In genomic region chr11:66267039-66267378, GRCh38 we compare ENCODE assay signal across 8 cellular contexts. TPM values are rescaled to one million over a fixed set of nuclear protein-coding genes. Genes with fewer than 3 reads are reported as not detected.
A peak's percentile ranks its signal among the peaks of the same experiment; 100 is the strongest.
DNase-seq lines count a peak whose midpoint lies in the region; ATAC-seq and TF ChIP-seq lines count a peak whose summit lies in the region.

No MANE protein-coding gene starts in this region.

- H3K27ac Mint-ChIP-seq in naive thymus-derived CD4-positive, alpha-beta T cell = peak overlapping the region; percentile 32 to 98 (median 81)

- CTCF ChIA-PET in AG04449 (lab: Yijun Ruan, JAX) = interaction anchor here (0.7 to 10.3 kb wide), 10 partner anchors 16 to 378 kb away, joined by 3 to 144 read pairs (median 4); partner anchors contain the start of genes CD248, FIBP, RIN1 and YIF1A
- CTCF ChIA-PET in naive thymus-derived CD4-positive, alpha-beta T cell (lab: Charles Lee) = interaction anchor here (0.6 to 1.5 kb wide), 4 partner anchors 8 to 49 kb away, joined by 3 to 6 read pairs (median 4); no protein-coding TSS in a partner anchor

- H3K36me3 ChIP-seq in OCI-LY1 (ENCODE audit: insufficient read depth, low read length) = peaks cover 37% of the 10 kb centered on the region
- peaks cover 28% of the 10 kb centered on the region for H3K36me3 ChIP-seq in effector memory CD4-positive, alpha-beta T cell (ENCODE audit: control insufficient read depth, insufficient read depth, low read length)
- H3K36me3 ChIP-seq in naive thymus-derived CD4-positive, alpha-beta T cell (ENCODE audit: control insufficient read depth in 2 of 3, insufficient read depth in 3 of 3, low read length in 3 of 3) = peaks cover 1 to 50% (median 3%) of the 10 kb centered on the region in 3 experiments

- ATAC-seq in naive thymus-derived CD4-positive, alpha-beta T cell = no peak
- no peak for ATAC-seq in HG02981 (IDR thresholded peaks at IDR 0.05; ENCODE audit: unreplicated experiment)
- ATAC-seq in HG03354 (IDR thresholded peaks at IDR 0.05; ENCODE audit: poor library complexity, severe bottlenecking, unreplicated experiment) = no peak
- no peak for ATAC-seq in HG03378 (IDR thresholded peaks at IDR 0.05; ENCODE audit: unreplicated experiment)
- ATAC-seq in GM18520 (IDR thresholded peaks at IDR 0.05; ENCODE audit: unreplicated experiment) = no peak

- peaks cover 0 to 17% (median 3%) of the 10 kb centered on the region in 5 donors for H3K36me3 Mint-ChIP-seq in naive thymus-derived CD4-positive, alpha-beta T cell

- no peaks in the 10 kb centered on the region for H3F3A ChIP-seq in OCI-LY1 (ENCODE audit: insufficient read depth, low read length)

- peaks cover 20 to 38% (median 32%) of the 10 kb centered on the region in 7 donors for H3K4me1 Mint-ChIP-seq in naive thymus-derived CD4-positive, alpha-beta T cell

- H3K4me1 ChIP-seq in OCI-LY1 (ENCODE audit: insufficient read depth, low read length, severe bottlenecking) = peaks cover 19% of the 10 kb centered on the region
- peaks cover 20% of the 10 kb centered on the region for H3K4me1 ChIP-seq in effector memory CD4-positive, alpha-beta T cell (ENCODE audit: control insufficient read depth, insufficient read depth, low read length, poor library complexity, severe bottlenecking)
- peaks cover 16 to 24% of the 10 kb centered on the region in 2 donors for H3K4me1 ChIP-seq in naive thymus-derived CD4-positive, alpha-beta T cell (ENCODE audit: control insufficient read depth in 2 of 2, insufficient read depth in 2 of 2, low read length in 2 of 2)

- peak overlapping the region; percentile 28; the same call in 1 of the 2 replicates for H3K9ac ChIP-seq in OCI-LY1 (ENCODE audit: low read length)

- H3K4me2 ChIP-seq in OCI-LY1 (ENCODE audit: low read length) = peak overlapping the region; percentile 74

- H3K4me3 ChIP-seq in AG04449 (ENCODE audit: low read depth, low read length) = peak overlapping the region; percentile 66
- peak overlapping the region; percentile 94 for H3K4me3 ChIP-seq in OCI-LY1 (ENCODE audit: low read depth, low read length, poor library complexity, severe bottlenecking)
- H3K4me3 ChIP-seq in effector memory CD4-positive, alpha-beta T cell (ENCODE audit: insufficient read depth, low read depth, low read length, poor library complexity, severe bottlenecking) = peak overlapping the region; percentile 75
- peak overlapping the region; percentile 91 for H3K4me3 ChIP-seq in naive thymus-derived CD4-positive, alpha-beta T cell (ENCODE audit: low read length)

- POLR2A ChIA-PET in AG04449 (lab: Yijun Ruan, JAX) = interaction anchor here (1.5 to 2.1 kb wide), 2 partner anchors 22 to 45 kb away, joined by 5 to 15 read pairs; partner anchors contain the start of gene YIF1A
- POLR2A ChIA-PET in naive thymus-derived CD4-positive, alpha-beta T cell (lab: Charles Lee) = interaction anchor here (0.8 to 6.3 kb wide), 8 partner anchors 13 to 1488 kb away, joined by 3 to 56 read pairs (median 4); partner anchors contain the start of genes CNIH2, PCNX3, SF1 and YIF1A

- H2AFZ ChIP-seq in OCI-LY1 (ENCODE audit: low read length) = no peak overlapping the region

- H3K9me2 ChIP-seq in OCI-LY1 (ENCODE audit: low read depth, low read length) = no peaks in the 10 kb centered on the region

- peaks cover 0 to 3% (median 0%) of the 10 kb centered on the region in 5 donors for H3K27me3 Mint-ChIP-seq in naive thymus-derived CD4-positive, alpha-beta T cell

- H3K79me2 ChIP-seq in OCI-LY1 (ENCODE audit: insufficient read depth, low read length) = peaks cover 13% of the 10 kb centered on the region

- peak overlapping the region; percentile 26 for H3K27ac ChIP-seq in OCI-LY1 (ENCODE audit: low read depth, low read length, poor library complexity, severe bottlenecking)
- H3K27ac ChIP-seq in effector memory CD4-positive, alpha-beta T cell (ENCODE audit: insufficient read depth, low read length, poor library complexity, severe bottlenecking) = peak overlapping the region; percentile 92
- H3K27ac ChIP-seq in naive thymus-derived CD4-positive, alpha-beta T cell (ENCODE audit: low read depth, low read length) = peak overlapping the region; percentile 90

- intact Hi-C loops in naive thymus-derived CD4-positive, alpha-beta T cell (cut with micrococcal nuclease) = loop anchor here (2.0 to 10.0 kb wide), 6 partner anchors 44 to 1345 kb away; partner anchors contain the start of genes B4GAT1 (in 1 of the 2), BRMS1 (in 1 of the 2), POLA2 (in 1 of the 2) and PPP2R5B (in 1 of the 2)

- no peaks in the 10 kb centered on the region for H3K9me3 ChIP-seq in OCI-LY1 (ENCODE audit: low read length)
- no peaks in the 10 kb centered on the region for H3K9me3 ChIP-seq in effector memory CD4-positive, alpha-beta T cell (ENCODE audit: control insufficient read depth, low read length)
- H3K9me3 ChIP-seq in naive thymus-derived CD4-positive, alpha-beta T cell (ENCODE audit: control insufficient read depth in 2 of 3, low read length in 3 of 3) = no peaks in the 10 kb centered on the region

- H3K27me3 ChIP-seq in OCI-LY1 (ENCODE audit: insufficient read depth, low read length) = no peaks in the 10 kb centered on the region
- H3K27me3 ChIP-seq in effector memory CD4-positive, alpha-beta T cell (replicated peaks; ENCODE audit: control insufficient read depth, insufficient read depth, low read length, poor library complexity, severe bottlenecking) = no peaks in the 10 kb centered on the region
- H3K27me3 ChIP-seq in naive thymus-derived CD4-positive, alpha-beta T cell (ENCODE audit: control insufficient read depth in 2 of 2, insufficient read depth in 2 of 2, low read length in 2 of 2) = no peaks in the 10 kb centered on the region

- DNase-seq in AG04449 (ENCODE audit: low read depth, low spot score) = no peak
- no peak for DNase-seq in effector memory CD4-positive, alpha-beta T cell
- peak in 1 of 9 donors; percentile 39 for DNase-seq in naive thymus-derived CD4-positive, alpha-beta T cell

- TF ChIP-seq CTCF in AG04449 (IDR thresholded peaks at IDR 0.05; ENCODE audit: insufficient read depth, low read length, missing control alignments) (peak; percentile 3), OCI-LY1 (IDR thresholded peaks at IDR 0.05; ENCODE audit: low read length) (no peak)

- H4K20me1 ChIP-seq in OCI-LY1 (ENCODE audit: insufficient read depth, low read length) = no peaks in the 10 kb centered on the region

- H3K9me3 Mint-ChIP-seq in naive thymus-derived CD4-positive, alpha-beta T cell = peaks cover 0 to 5% (median 0%) of the 10 kb centered on the region in 11 donors

- H3K4me3 Mint-ChIP-seq in naive thymus-derived CD4-positive, alpha-beta T cell = peak overlapping the region; percentile 71 to 100 (median 94)

RNA-seq across cellular contexts. Expression of gene RAB1B, which starts 1.4 kb away (rescaled TPM):
- 100 to 1,000 TPM in 1 of 5 experiments, 10 to 100 TPM in 4; 60.6 to 151 (median 70.7) TPM for total RNA-seq in naive thymus-derived CD4-positive, alpha-beta T cell
- 10 to 100 TPM; 11.3 to 13.5 TPM for polyA plus RNA-seq in naive thymus-derived CD4-positive, alpha-beta T cell

RNA-seq across cellular contexts. Expression of gene KLC2, which starts 9.5 kb away (rescaled TPM):
- total RNA-seq in naive thymus-derived CD4-positive, alpha-beta T cell = 10 to 100 TPM; 26.7 to 53.6 (median 41.5) TPM
- polyA plus RNA-seq in naive thymus-derived CD4-positive, alpha-beta T cell = 1 to 10 TPM; 5.5 to 7.6 TPM

RNA-seq across cellular contexts. Expression of gene CNIH2, which starts 11.0 kb away (rescaled TPM):
- 10 to 100 TPM in 1 of 5 experiments, 1 to 10 TPM in 4; 1.3 to 12.3 (median 2.9) TPM for total RNA-seq in naive thymus-derived CD4-positive, alpha-beta T cell
- not detected for polyA plus RNA-seq in naive thymus-derived CD4-positive, alpha-beta T cell

RNA-seq across cellular contexts. Expression of gene YIF1A, which starts 21.9 kb away (rescaled TPM):
- 10 to 100 TPM; 25.0 to 66.2 (median 33.3) TPM for total RNA-seq in naive thymus-derived CD4-positive, alpha-beta T cell
- 10 to 100 TPM; 49.3 to 49.5 TPM for polyA plus RNA-seq in naive thymus-derived CD4-positive, alpha-beta T cell

RNA-seq across cellular contexts. Expression of gene TMEM151A, which starts 24.7 kb away (rescaled TPM):
- total RNA-seq in naive thymus-derived CD4-positive, alpha-beta T cell = under 1 TPM in 2 of 5 experiments, not detected in 3; 0.11 to 0.29 TPM
- not detected for polyA plus RNA-seq in naive thymus-derived CD4-positive, alpha-beta T cell

Comparison
In these comparisons a context has a peak if more than half of its experiments do, and no peak if none do; other contexts are left out.
1. H3K27ac ChIP-seq: peak in every context shown above with its lines; median percentile 92 in effector memory CD4-positive, alpha-beta T cell; 90 in naive thymus-derived CD4-positive, alpha-beta T cell; 26 in OCI-LY1.